1 cellular context compared by ENCODE assay signal in genomic region chr1:235597867-235598553, GRCh38.
TF ChIP-seq lines count a peak whose summit lies in the region.

No MANE protein-coding gene starts in this region.

TF ChIP-seq in GM23338, 12 proteins besides CTCF, POLR2A, EP300 and RAD21 (continued from another document):
- no peak for TF ChIP-seq REST (IDR thresholded peaks at IDR 0.05; ENCODE audit: unreplicated experiment)
- no peak for TF ChIP-seq JUNB (IDR thresholded peaks at IDR 0.05; ENCODE audit: unreplicated experiment)
